Comparison of ENCODE assay signal across 8 cellular contexts in genomic region chr5:1633605-1634336, GRCh38.
DNase-seq lines count a peak whose midpoint lies in the region; ATAC-seq and TF ChIP-seq lines count a peak whose summit lies in the region.

No MANE protein-coding gene starts in this region.

- DNase-seq in GM04504 (ENCODE audit: low read depth): peak; percentile 45
- peak; percentile 72 for DNase-seq in MV-4-11 (lab: John Stamatoyannopoulos, UW)
- DNase-seq in T-helper 1 cell: peak; percentile 37 to 84 (median 51)
- peak; percentile 2 to 91 (median 74) for DNase-seq in anterior cingulate cortex (lab: John Stamatoyannopoulos, UW)
- peak; percentile 91 for DNase-seq in hepatocyte (ENCODE audit: low spot score)
- DNase-seq in renal cortical epithelial cell (ENCODE audit: low read depth): peak; percentile 26
- DNase-seq in aorta: peak; percentile 93 to 94

- TF ChIP-seq CTCF in HEK293 (tag by site-specific recombination; IDR thresholded peaks at IDR 0.05) (no peak), hepatocyte (IDR thresholded peaks at IDR 0.05; ENCODE audit: poor library complexity) (no peak)

- H3K36me3 ChIP-seq in HEK293 (ENCODE audit: control insufficient read depth in 2 of 2, insufficient read depth in 1 of 2, low read length in 2 of 2): peaks cover 0 to 19% of the 10 kb centered on the region in 2 experiments; a peak in 1 of 3 replicates
- H3K36me3 ChIP-seq in hepatocyte (replicated peaks; ENCODE audit: insufficient read depth, low read depth): no peaks in the 10 kb centered on the region
- H3K36me3 ChIP-seq in aorta (ENCODE audit: control insufficient read depth in 1 of 2, insufficient read depth in 2 of 2, low read length in 1 of 2): no peaks in the 10 kb centered on the region

- WGBS in hepatocyte (ENCODE audit: low lambda C conversion rate, missing lambda C conversion rate): 12% methylated on average over 43 of the region's 75 CpGs
- 0 to 2% methylated on average over 47 to 75 of the region's 75 CpGs for WGBS in aorta, 2 donors

- no peaks in the 10 kb centered on the region for H3K27me3 ChIP-seq in hepatocyte
- no peaks in the 10 kb centered on the region for H3K27me3 ChIP-seq in aorta (ENCODE audit: control insufficient read depth in 1 of 2, insufficient read depth in 2 of 2, low read length in 1 of 2)

- no peaks in the 10 kb centered on the region for H3K4me1 ChIP-seq in HEK293 (ENCODE audit: control insufficient read depth, insufficient read depth, low read length)
- no peaks in the 10 kb centered on the region for H3K4me1 ChIP-seq in hepatocyte (ENCODE audit: insufficient read depth)
- H3K4me1 ChIP-seq in aorta (ENCODE audit: control insufficient read depth in 1 of 2, insufficient read depth in 2 of 2, low read length in 2 of 2): no peaks in the 10 kb centered on the region

- H4K20me1 ChIP-seq in hepatocyte (ENCODE audit: insufficient read depth, poor library complexity, severe bottlenecking): no peaks in the 10 kb centered on the region

- H3K4me3 ChIP-seq in HEK293 (ENCODE audit: low read depth, low read length) (peak overlapping the region; percentile 73), hepatocyte (peak overlapping the region; percentile 49), aorta (ENCODE audit: low read length in 2 of 2) (peak overlapping the region; percentile 53 to 57)

- POLR2A ChIA-PET in HEK293 (lab: Yijun Ruan, JAX): interaction anchor here (0.7 to 1.6 kb wide), 5 partner anchors 10 to 311 kb away, joined by 3 to 10 read pairs (median 4); no protein-coding TSS in a partner anchor

- H3K9me3 ChIP-seq in HEK293 (ENCODE audit: control insufficient read depth, insufficient read depth, low read depth, low read length): no peaks in the 10 kb centered on the region
- no peaks in the 10 kb centered on the region for H3K9me3 ChIP-seq in hepatocyte (ENCODE audit: low read depth)
- H3K9me3 ChIP-seq in aorta (ENCODE audit: control insufficient read depth, low read length): no peaks in the 10 kb centered on the region

- H3K9me2 ChIP-seq in hepatocyte (replicated peaks; ENCODE audit: insufficient read depth): no peaks in the 10 kb centered on the region

- intact Hi-C loops in aorta (cut with DNase I): loop anchor here in 1 of 2 donors (2.0 to 5.0 kb wide), 2 partner anchors 109 to 286 kb away; partner anchors contain the start of gene CLPTM1L

- peaks cover 5% of the 10 kb centered on the region for H3K79me2 ChIP-seq in hepatocyte

- peak overlapping the region; percentile 62 for H2AFZ ChIP-seq in hepatocyte

- H3K27ac ChIP-seq in HEK293 (ENCODE audit: extremely low read depth, low read depth, low read length) (peak overlapping the region; percentile 79), hepatocyte (peak overlapping the region; percentile 65), aorta (ENCODE audit: low read depth in 1 of 2, low read length in 2 of 2) (peak overlapping the region; percentile 28 to 53)

- CTCF ChIA-PET in HEK293 (lab: Yijun Ruan, JAX): interaction anchor here (0.6 to 1.6 kb wide), 4 partner anchors 11 to 463 kb away, joined by 3 to 6 read pairs (median 4); no protein-coding TSS in a partner anchor

- peak overlapping the region; percentile 80 for H3K4me2 ChIP-seq in hepatocyte

- peak; percentile 96 for ATAC-seq in aorta (ENCODE audit: low FRiP score)

TF ChIP-seq in HEK293, 187 proteins besides CTCF, POLR2A, EP300 and RAD21 (continues in another document):
- peak; percentile 83 for TF ChIP-seq KLF17 (tag by site-specific recombination; IDR thresholded peaks at IDR 0.05)
- no peak for TF ChIP-seq ZNF354C (tag by site-specific recombination; IDR thresholded peaks at IDR 0.05; ENCODE audit: borderline replicate concordance, low read depth)
- 0 out of 2 replicates have a peak, but pooled peaks have one; percentile 61 for TF ChIP-seq KLF16 (tag by site-specific recombination; IDR thresholded peaks at IDR 0.05)
- peak; percentile 91 for TF ChIP-seq GLIS1 (tag by site-specific recombination; IDR thresholded peaks at IDR 0.05)
- 0 out of 2 replicates have a peak, but pooled peaks have one; percentile 57 for TF ChIP-seq ZNF2 (tag by site-specific recombination; IDR thresholded peaks at IDR 0.05)
- TF ChIP-seq ZNF76 (tag by site-specific recombination; IDR thresholded peaks at IDR 0.05; ENCODE audit: borderline replicate concordance, low read depth): peak; percentile 38; the same call in 1 of the 2 replicates
- 0 out of 2 replicates have a peak, but pooled peaks have one; percentile 24 for TF ChIP-seq OVOL3 (tag by site-specific recombination; IDR thresholded peaks at IDR 0.05)
- TF ChIP-seq KLF1 (tag by site-specific recombination; IDR thresholded peaks at IDR 0.05): peak; percentile 80
- peak; percentile 40; the same call in 1 of the 2 replicates for TF ChIP-seq ZNF24 (tag by site-specific recombination; IDR thresholded peaks at IDR 0.05)
- TF ChIP-seq ZNF692 (tag by site-specific recombination; IDR thresholded peaks at IDR 0.05): 0 out of 2 replicates have a peak, but pooled peaks have one; percentile 33
- TF ChIP-seq ZNF629 (tag by site-specific recombination; IDR thresholded peaks at IDR 0.05): peak; percentile 57; the same call in 1 of the 2 replicates
- TF ChIP-seq ZBTB20 (tag by site-specific recombination; IDR thresholded peaks at IDR 0.05): peak; percentile 79; the same call in 1 of the 2 replicates
- 0 out of 2 replicates have a peak, but pooled peaks have one; percentile 41 for TF ChIP-seq KLF9 (tag by site-specific recombination; IDR thresholded peaks at IDR 0.05; ENCODE audit: low read depth)
- TF ChIP-seq SP3 (tag by site-specific recombination; IDR thresholded peaks at IDR 0.05): peak; percentile 66
- 0 out of 2 replicates have a peak, but pooled peaks have one; percentile 14 for TF ChIP-seq BCL11B (tag by site-specific recombination; IDR thresholded peaks at IDR 0.05; ENCODE audit: low read depth)
- 0 out of 2 replicates have a peak, but pooled peaks have one; percentile 25 for TF ChIP-seq ZNF146 (tag by site-specific recombination; IDR thresholded peaks at IDR 0.05)
- TF ChIP-seq ZNF610 (tag by site-specific recombination; IDR thresholded peaks at IDR 0.05; ENCODE audit: borderline replicate concordance): peak; percentile 49; the same call in 1 of the 2 replicates
- peak; percentile 53; the same call in 1 of the 2 replicates for TF ChIP-seq ZSCAN30 (tag by site-specific recombination; IDR thresholded peaks at IDR 0.05)
- peak; percentile 97 for TF ChIP-seq ZBTB11 (tag by site-specific recombination; conservative IDR thresholded peaks at IDR 0.05; ENCODE audit: low read depth)
- TF ChIP-seq ZNF621 (tag by site-specific recombination; IDR thresholded peaks at IDR 0.05): no peak
- peak; percentile 99 for TF ChIP-seq ZBTB8A (tag by site-specific recombination; IDR thresholded peaks at IDR 0.05)
- peak; percentile 83 for TF ChIP-seq KLF8 (tag by site-specific recombination; IDR thresholded peaks at IDR 0.05)
- peak; percentile 55 for TF ChIP-seq SP7 (tag by site-specific recombination; IDR thresholded peaks at IDR 0.05)
- TF ChIP-seq ZEB2 (tag by site-specific recombination; IDR thresholded peaks at IDR 0.05): peak; percentile 70; the same call in 1 of the 2 replicates
- peak; percentile 77 for TF ChIP-seq ZXDB (tag by site-specific recombination; IDR thresholded peaks at IDR 0.05)
- no peak for TF ChIP-seq YY2 (tag by site-specific recombination; IDR thresholded peaks at IDR 0.05)

Comparison
In these comparisons a context has a peak if more than half of its experiments do, and no peak if none do; other contexts are left out.
1. Peak in every context shown above with its lines: DNase-seq, ATAC-seq, H3K4me3 ChIP-seq and H3K27ac ChIP-seq.
2. DNase-seq: peak in every context shown above with its lines; median percentile 94 in aorta; 91 in hepatocyte; 74 in anterior cingulate cortex; 72 in MV-4-11; 51 in T-helper 1 cell; 45 in GM04504; 26 in renal cortical epithelial cell.